ENCODE assay signal across 8 cellular contexts in the genomic region with DNA sequence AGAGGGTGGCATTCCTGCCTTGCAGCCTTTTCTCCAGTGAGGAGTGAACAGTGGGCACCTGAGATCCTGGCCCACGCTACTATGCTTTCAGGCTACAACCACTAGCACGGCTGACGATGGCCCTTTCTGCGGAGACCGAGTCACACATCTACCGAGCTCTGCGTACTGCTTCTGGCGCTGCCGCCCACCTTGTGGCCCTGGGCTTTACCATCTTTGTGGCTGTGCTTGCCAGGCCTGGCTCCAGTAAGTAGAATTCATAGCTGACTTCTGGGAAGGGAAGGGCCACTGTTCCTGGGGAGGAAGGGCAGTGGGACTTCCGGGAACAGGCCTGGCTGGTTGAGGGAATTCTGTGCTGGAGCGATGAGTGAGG. TPM values are rescaled to one million over a fixed set of nuclear protein-coding genes. Genes with fewer than 3 reads are reported as not detected.
A peak's percentile ranks its signal among the peaks of the same experiment; 100 is the strongest.
DNase-seq lines count a peak whose midpoint lies in the region; ATAC-seq and TF ChIP-seq lines count a peak whose summit lies in the region.

No MANE protein-coding gene starts in this region.

- H3K4me1 ChIP-seq in left ventricle myocardium inferior = peaks cover 67% of the 10 kb centered on the region
- H3K4me1 ChIP-seq in mesodermal cell (ENCODE audit: control insufficient read depth, insufficient read depth, low read length, poor library complexity, severe bottlenecking) = no peaks in the 10 kb centered on the region
- H3K4me1 ChIP-seq in vagina = peaks cover 43% of the 10 kb centered on the region

- TF ChIP-seq POLR2A in vagina (IDR thresholded peaks at IDR 0.05) = no peak

- peak overlapping the region; percentile 96 for H3K27ac ChIP-seq in left ventricle myocardium inferior (replicated peaks)
- no peak overlapping the region for H3K27ac ChIP-seq in brain microvascular endothelial cell
- H3K27ac ChIP-seq in mesodermal cell (ENCODE audit: low read depth, low read length, severe bottlenecking) = no peak overlapping the region
- H3K27ac ChIP-seq in vagina = peak overlapping the region; percentile 90

- intact Hi-C loops in left ventricle myocardium inferior (cut with micrococcal nuclease) = no loop called here
- intact Hi-C loops in left cardiac atrium (cut with DNase I) = no loop called here
- intact Hi-C loops in vagina (cut with DNase I) = no loop called here

- H3K27me3 ChIP-seq in left ventricle myocardium inferior (ENCODE audit: low read depth) (no peaks in the 10 kb centered on the region), brain microvascular endothelial cell (replicated peaks) (no peaks in the 10 kb centered on the region), vagina (no peaks in the 10 kb centered on the region)

- 78 to 83% methylated on average over 9 to 11 of the region's 11 CpGs for WGBS in mesodermal cell (ENCODE audit: insufficient coverage in 2 of 2), 2 experiments

- H3K9me3 ChIP-seq in left ventricle myocardium inferior (replicated peaks) (no peaks in the 10 kb centered on the region), mesodermal cell (ENCODE audit: control insufficient read depth, low read length) (no peaks in the 10 kb centered on the region), vagina (no peaks in the 10 kb centered on the region)

- H3K4me3 ChIP-seq in left ventricle myocardium inferior = peak overlapping the region; percentile 80
- H3K4me3 ChIP-seq in brain microvascular endothelial cell (ENCODE audit: low read depth, low read length) = peak overlapping the region; percentile 96
- peak overlapping the region; percentile 71 for H3K4me3 ChIP-seq in mesodermal cell (ENCODE audit: extremely low read depth, insufficient read depth, low read length, poor library complexity, severe bottlenecking)
- peak overlapping the region; percentile 59 to 60 for H3K4me3 ChIP-seq in vagina

- H3K36me3 ChIP-seq in left ventricle myocardium inferior (peaks cover 52% of the 10 kb centered on the region), brain microvascular endothelial cell (replicated peaks) (peaks cover 29% of the 10 kb centered on the region), mesodermal cell (ENCODE audit: control insufficient read depth, insufficient read depth, low read length) (peaks cover 45% of the 10 kb centered on the region), vagina (peaks cover 0 to 31% of the 10 kb centered on the region in 2 donors)

- TF ChIP-seq CTCF in left ventricle myocardium inferior (IDR thresholded peaks at IDR 0.05; ENCODE audit: borderline replicate concordance) = no peak
- no peak for TF ChIP-seq CTCF in brain microvascular endothelial cell (IDR thresholded peaks at IDR 0.05; ENCODE audit: low read depth, low read length, missing control alignments)
- no peak for TF ChIP-seq CTCF in vagina (IDR thresholded peaks at IDR 0.05)

- in situ Hi-C loops in brain microvascular endothelial cell (cut with HindIII; ENCODE audit: low pct_ligation_motif_present, low sequenced_read_pairs) = no loop called here

- ATAC-seq in left cardiac atrium (no peak), HG03095 (IDR thresholded peaks at IDR 0.05; ENCODE audit: unreplicated experiment) (no peak)

- no peak for DNase-seq in left ventricle myocardium inferior
- DNase-seq in left cardiac atrium = no peak
- no peak for DNase-seq in brain microvascular endothelial cell
- DNase-seq in vagina (ENCODE audit: extremely low spot score in 2 of 2) = no peak
- DNase-seq in DMS53 (lab: John Stamatoyannopoulos, UW) = no peak
- DNase-seq in activated CD4-positive, alpha-beta T cell treated with anti-CD3 and anti-CD28 coated beads, Interleukin-2, amount 50 U/mL, for 4 hours = no peak

RNA-seq across cellular contexts. Expression of a gene that starts 0.6 kb away (rescaled TPM):
- total RNA-seq in left ventricle myocardium inferior (7.0 TPM), left cardiac atrium (1 to 10 TPM; 7.6 to 9.2 TPM), vagina (11.5 TPM)
- polyA plus RNA-seq in mesodermal cell (2013, experiment 1 of 2) = 11.6 TPM
- polyA plus RNA-seq in mesodermal cell (2013, experiment 2 of 2) = 10.5 TPM

RNA-seq across cellular contexts. Expression of a gene that starts 0.7 kb away (rescaled TPM):
- total RNA-seq in left ventricle myocardium inferior = 16.4 TPM
- total RNA-seq in left cardiac atrium = 10 to 100 TPM; 12.6 to 19.9 TPM
- 30.2 TPM for polyA plus RNA-seq in mesodermal cell (2013, experiment 1 of 2)
- polyA plus RNA-seq in mesodermal cell (2013, experiment 2 of 2) = 29.5 TPM
- total RNA-seq in vagina = 17.2 TPM

RNA-seq across cellular contexts. Expression of a gene that starts 5.8 kb away (rescaled TPM):
- total RNA-seq in left ventricle myocardium inferior (not detected), left cardiac atrium (under 1 TPM in 1 of 2 donors, not detected in 1; 0.29 TPM), vagina (0.74 TPM)
- 0.81 TPM for polyA plus RNA-seq in mesodermal cell (2013, experiment 1 of 2)
- 0.61 TPM for polyA plus RNA-seq in mesodermal cell (2013, experiment 2 of 2)

RNA-seq across cellular contexts. Expression of a gene that starts 8.0 kb away (rescaled TPM):
- 23.5 TPM for total RNA-seq in left ventricle myocardium inferior
- 10 to 100 TPM; 28.7 to 33.4 TPM for total RNA-seq in left cardiac atrium
- 35.4 TPM for polyA plus RNA-seq in mesodermal cell (2013, experiment 1 of 2)
- polyA plus RNA-seq in mesodermal cell (2013, experiment 2 of 2) = 29.5 TPM
- total RNA-seq in vagina = 51.1 TPM

RNA-seq across cellular contexts. Expression of a gene that starts 10.7 kb away (rescaled TPM):
- 11.4 TPM for total RNA-seq in left ventricle myocardium inferior
- total RNA-seq in left cardiac atrium = 10 to 100 TPM; 20.7 to 25.6 TPM
- polyA plus RNA-seq in mesodermal cell (2013, experiment 1 of 2) = 20.8 TPM
- 14.6 TPM for polyA plus RNA-seq in mesodermal cell (2013, experiment 2 of 2)
- 69.0 TPM for total RNA-seq in vagina

Comparison
In these comparisons a context has a peak if more than half of its experiments do, and no peak if none do; other contexts are left out.
1. H3K27ac ChIP-seq: peak in left ventricle myocardium inferior (single experiment) and vagina (single experiment); none in brain microvascular endothelial cell (single experiment) and mesodermal cell (single experiment).
2. Peak in every context shown above with its lines, with median percentiles within 50 percentile points of each other: H3K4me3 ChIP-seq.